18 cellular contexts compared by ENCODE assay signal in genomic region chr4:1610791-1611500, GRCh38.
DNase-seq lines count a peak whose midpoint lies in the region; ATAC-seq, FAIRE-seq and TF ChIP-seq lines count a peak whose summit lies in the region.
"Had no signal": no experiment of that assay in that cellular context is flagged by ENCODE, and none has a peak within 500 bp of the region (broad histone marks: within the 10 kb centered on the region; RNA-seq: fewer than 3 reads in every experiment).

No MANE protein-coding gene starts in this region.

- no peak overlapping the region for H2AK5ac ChIP-seq in H1 (ENCODE audit: low read depth, low read length)

- H3K27me3 ChIP-seq in left ventricle myocardium inferior (ENCODE audit: low read depth) (peaks cover 22% of the 10 kb centered on the region), H1 (replicated peaks in 1 of 4; ENCODE audit: control insufficient read depth in 3 of 4, extremely low read depth in 1 of 4, insufficient read depth in 3 of 4, low read length in 3 of 4) (no peaks in the 10 kb centered on the region), upper lobe of right lung (no peaks in the 10 kb centered on the region)

- no peak overlapping the region for H3K23ac ChIP-seq in H1 (ENCODE audit: insufficient read length)

- no peak overlapping the region for H2BK20ac ChIP-seq in H1 (ENCODE audit: low read length)

- peaks cover 0 to 3% of the 10 kb centered on the region in 2 experiments for H4K20me1 ChIP-seq in H1 (replicated peaks in 1 of 2; ENCODE audit: control insufficient read depth in 1 of 2, insufficient read depth in 2 of 2, low read length in 2 of 2)

- no peak for TF ChIP-seq CTCF in left ventricle myocardium inferior (IDR thresholded peaks at IDR 0.05; ENCODE audit: borderline replicate concordance)
- TF ChIP-seq CTCF in H1 (IDR thresholded peaks at IDR 0.05; ENCODE audit: control extremely low read depth in 1 of 3, insufficient read depth in 1 of 3, low read depth in 1 of 3, low read length in 3 of 3) = no peak
- TF ChIP-seq CTCF in upper lobe of right lung (IDR thresholded peaks at IDR 0.05) = no peak

- FAIRE-seq in H1 (lab: Jason Lieb, UNC) = no peak

- no peak overlapping the region for H3K4me3 ChIP-seq in left ventricle myocardium inferior
- H3K4me3 ChIP-seq in H1 (ENCODE audit: extremely low read depth in 1 of 4, insufficient read depth in 2 of 4, low read depth in 3 of 4, low read length in 4 of 4) = no peak overlapping the region
- no peak overlapping the region for H3K4me3 ChIP-seq in upper lobe of right lung
- H3K4me3 ChIP-seq: PC-9 had no signal

- H2AFZ ChIP-seq in H1 (ENCODE audit: low read length) = no peak overlapping the region
- H2AFZ ChIP-seq: PC-9 had no signal

- ATAC-seq in Right ventricle myocardium superior (ENCODE audit: poor library complexity) = no peak
- ATAC-seq in left lobe of liver = peak; percentile 16
- peak; percentile 3 for ATAC-seq in upper lobe of right lung
- no peak for ATAC-seq in HG02642 (IDR thresholded peaks at IDR 0.05; ENCODE audit: poor library complexity, unreplicated experiment)

- H3K79me2 ChIP-seq in H1 (ENCODE audit: control insufficient read depth in 1 of 2, insufficient read depth in 2 of 2, low read length in 2 of 2) = no peaks in the 10 kb centered on the region

- no peak overlapping the region for H3K4me2 ChIP-seq in H1 (ENCODE audit: insufficient read depth in 1 of 2, low read depth in 2 of 2, low read length in 2 of 2)
- H3K4me2 ChIP-seq: PC-9 had no signal

- H4K91ac ChIP-seq in H1 (replicated peaks; ENCODE audit: insufficient read length, low read length) = no peak overlapping the region

- DNase-seq in Right ventricle myocardium superior (peak; percentile 30), left ventricle myocardium inferior (no peak), H1 (ENCODE audit: low read depth in 1 of 2, low spot score in 2 of 2) (no peak), left lobe of liver (ENCODE audit: low spot score) (no peak), upper lobe of right lung (no peak), NCI-H146 (lab: John Stamatoyannopoulos, UW) (no peak), NCI-H748 treated with DMSO at 0.1 percent for 48 hours (lab: John Stamatoyannopoulos, UW) (no peak)
- DNase-seq: AML-193, GDM1, Karpas-422, NCI-H1694 treated with DMSO at 0.1 percent for 48 hours, NCI-H2081 treated with DMSO at 0.1 percent for 48 hours, NCI-H2171 treated with DMSO at 0.1 percent for 48 hours, NCI-H446 treated with DMSO at 0.1 percent for 48 hours, NCI-H69, PC-9, RPMI8226 had no signal

- no peak overlapping the region for H3K4ac ChIP-seq in H1 (replicated peaks; ENCODE audit: insufficient read length, low read depth, low read length)

- H2BK15ac ChIP-seq in H1 (ENCODE audit: low read length) = no peak overlapping the region

- no peak overlapping the region for H3K9ac ChIP-seq in H1 (replicated peaks in 1 of 4; ENCODE audit: extremely low read depth in 1 of 4, low read depth in 3 of 4, low read length in 3 of 4)

- no peak overlapping the region for H3K56ac ChIP-seq in H1 (replicated peaks; ENCODE audit: insufficient read length, low read depth, low read length)

- no peak overlapping the region for H3K18ac ChIP-seq in H1 (ENCODE audit: extremely low read depth, low read length)

- no peak for TF ChIP-seq EP300 in H1 (IDR thresholded peaks at IDR 0.05; ENCODE audit: borderline replicate concordance in 1 of 2, low read depth in 2 of 2, low read length in 2 of 2)

- peaks cover 2% of the 10 kb centered on the region for H3K4me1 ChIP-seq in left ventricle myocardium inferior
- H3K4me1 ChIP-seq in H1 (replicated peaks in 1 of 4; ENCODE audit: control insufficient read depth in 3 of 4, insufficient read depth in 4 of 4, low read length in 3 of 4) = no peaks in the 10 kb centered on the region
- peaks cover 2% of the 10 kb centered on the region for H3K4me1 ChIP-seq in upper lobe of right lung

- H3K23me2 ChIP-seq in H1 (ENCODE audit: low read depth, low read length) = no peaks in the 10 kb centered on the region

- no peak overlapping the region for H2BK5ac ChIP-seq in H1 (ENCODE audit: low read depth, low read length)

- no peak overlapping the region for H3K14ac ChIP-seq in H1 (ENCODE audit: insufficient read length)

- no peak for TF ChIP-seq RAD21 in H1 (IDR thresholded peaks at IDR 0.05 in 1 of 2, conservative IDR thresholded peaks at IDR 0.05 in 1 of 2; ENCODE audit: low read depth in 2 of 2, low read length in 2 of 2)

- no peak overlapping the region for H4K5ac ChIP-seq in H1 (ENCODE audit: insufficient read length, low read depth, low read length)

- H4K8ac ChIP-seq in H1 (ENCODE audit: extremely low read depth, insufficient read depth, low read length) = peak overlapping the region; percentile 51; the same call in 1 of the 2 replicates

- H2BK12ac ChIP-seq in H1 (ENCODE audit: low read depth, low read length) = no peak overlapping the region

- H3K9me3 ChIP-seq in left ventricle myocardium inferior (replicated peaks) (no peaks in the 10 kb centered on the region), H1 (ENCODE audit: insufficient read depth in 2 of 2, low read depth in 1 of 2, low read length in 1 of 2) (no peaks in the 10 kb centered on the region), upper lobe of right lung (no peaks in the 10 kb centered on the region)

- POLR2A ChIA-PET in H1 (lab: Charles Lee; ENCODE audit: partially characterized antibody) = no interaction called here

- H3K36me3 ChIP-seq in left ventricle myocardium inferior (no peaks in the 10 kb centered on the region), H1 (ENCODE audit: control insufficient read depth in 2 of 4, insufficient read depth in 4 of 4, low read length in 3 of 4) (no peaks in the 10 kb centered on the region), upper lobe of right lung (no peaks in the 10 kb centered on the region)

- no peak overlapping the region for H2BK120ac ChIP-seq in H1 (replicated peaks; ENCODE audit: low read depth, low read length)

- WGBS in H1 (ENCODE audit: extremely low coverage in 1 of 2, insufficient coverage in 1 of 2, insufficient read length in 1 of 2, insufficient replicate concordance in 2 of 2, low coverage in 1 of 2, low lambda C conversion rate in 2 of 2, missing lambda C conversion rate in 1 of 2), 2 experiments = 82% methylated on average over 13 of the region's 21 CpGs; no CpG with 5 or more reads in 1 of the 2 experiments

- no peak for TF ChIP-seq POLR2A in H1 (IDR thresholded peaks at IDR 0.05; ENCODE audit: control extremely low read depth in 1 of 2, low read depth in 2 of 2, low read length in 2 of 2)

- no peak overlapping the region for H3K27ac ChIP-seq in left ventricle myocardium inferior (replicated peaks)
- no peak overlapping the region for H3K27ac ChIP-seq in H1 (ENCODE audit: low read depth, low read length)
- H3K27ac ChIP-seq in upper lobe of right lung = no peak overlapping the region
- H3K27ac ChIP-seq: PC-9 had no signal

- CTCF ChIA-PET in H1 (lab: Charles Lee; ENCODE audit: partially characterized antibody) = interaction anchor here (0.8 to 1.8 kb wide), 3 partner anchors 12 to 18 kb away, joined by 3 to 7 read pairs (median 3); no protein-coding TSS in a partner anchor

- no peaks in the 10 kb centered on the region for H3K79me1 ChIP-seq in H1 (ENCODE audit: low read depth, low read length)

- intact Hi-C loops in Right ventricle myocardium superior (cut with DNase I) = no loop called here
- intact Hi-C loops in left ventricle myocardium inferior (cut with micrococcal nuclease) = no loop called here
- intact Hi-C loops in upper lobe of right lung (cut with DNase I) = no loop called here

TF ChIP-seq in H1, 55 proteins besides CTCF, POLR2A, EP300 and RAD21:
- TF ChIP-seq RNF2 (IDR thresholded peaks at IDR 0.05; ENCODE audit: borderline replicate concordance, low read depth, low read length, missing control alignments, poor library complexity, severe bottlenecking) (no peak), TBP (IDR thresholded peaks at IDR 0.05; ENCODE audit: low read depth, low read length) (no peak), RBBP5 (IDR thresholded peaks at IDR 0.05; ENCODE audit: borderline replicate concordance, low read depth, low read length) (no peak), BACH1 (IDR thresholded peaks at IDR 0.05; ENCODE audit: low read length) (no peak), RXRA (IDR thresholded peaks at IDR 0.05; ENCODE audit: insufficient read depth, low read depth, low read length) (no peak), RFX5 (IDR thresholded peaks at IDR 0.05; ENCODE audit: borderline replicate concordance, low read depth, low read length) (no peak), TAF1 (IDR thresholded peaks at IDR 0.05; ENCODE audit: low read depth, low read length) (no peak), E2F6 (IDR thresholded peaks at IDR 0.05) (no peak), SIX5 (IDR thresholded peaks at IDR 0.05; ENCODE audit: low read depth, low read length) (no peak)
TF ChIP-seq in H1: peak in this region for 0.

Comparison
In these comparisons a context has a peak if more than half of its experiments do, and no peak if none do; other contexts are left out.
1. ATAC-seq: peak in left lobe of liver (single experiment) and upper lobe of right lung (single experiment); none in Right ventricle myocardium superior (single experiment) and HG02642 (single experiment).